In genomic region chr7:923108-924041, GRCh38 we compare ENCODE assay signal across 9 cellular contexts. TPM values are rescaled to one million over a fixed set of nuclear protein-coding genes. Genes with fewer than 3 reads are reported as not detected.
DNase-seq lines count a peak whose midpoint lies in the region; ATAC-seq, FAIRE-seq and TF ChIP-seq lines count a peak whose summit lies in the region.
"Had no signal": no experiment of that assay in that cellular context is flagged by ENCODE, and none has a peak within 500 bp of the region (broad histone marks: within the 10 kb centered on the region; RNA-seq: fewer than 3 reads in every experiment).

No MANE protein-coding gene starts in this region.

- dilution Hi-C loops in keratinocyte (cut with MboI; ENCODE audit: extremely low pct_ligation_motif_present, low sequenced_read_pairs): no loop called here

- no peak for TF ChIP-seq CTCF in keratinocyte (optimal IDR thresholded peaks at IDR 0.05 in 1 of 3, IDR thresholded peaks at IDR 0.05 in 1 of 3, conservative IDR thresholded peaks at IDR 0.05 in 1 of 3; ENCODE audit: extremely low read depth in 1 of 3, insufficient read depth in 2 of 3, low read length in 3 of 3)

- H3K79me2 ChIP-seq in keratinocyte (ENCODE audit: control insufficient read depth, insufficient read depth, low read length): no peaks in the 10 kb centered on the region

- no peaks in the 10 kb centered on the region for H3K9me3 ChIP-seq in SJSA1 (replicated peaks)
- H3K9me3 ChIP-seq in keratinocyte (ENCODE audit: control insufficient read depth, low read depth, low read length): no peaks in the 10 kb centered on the region
- H3K9me3 ChIP-seq: Caco-2 had no signal

- H3K9me1 ChIP-seq in keratinocyte (ENCODE audit: control insufficient read depth, extremely low read depth, insufficient read depth, low read length): no peaks in the 10 kb centered on the region

- H3K27ac ChIP-seq in SJSA1: no peak overlapping the region
- no peak overlapping the region for H3K27ac ChIP-seq in keratinocyte (ENCODE audit: control insufficient read depth, insufficient read depth, low read length)

- H3K27me3 ChIP-seq in SJSA1 (replicated peaks) (no peaks in the 10 kb centered on the region), keratinocyte (ENCODE audit: control insufficient read depth, extremely low read depth, insufficient read depth, low read length) (no peaks in the 10 kb centered on the region)

- peak; percentile 79 for ATAC-seq in GM18909 (IDR thresholded peaks at IDR 0.05; ENCODE audit: poor library complexity, unreplicated experiment)
- peak; percentile 85 for ATAC-seq in HG03135 (IDR thresholded peaks at IDR 0.05; ENCODE audit: unreplicated experiment)

- no peak for FAIRE-seq in keratinocyte (lab: Jason Lieb, UNC)

- DNase-seq in A172 (ENCODE audit: low spot score): peak; percentile 90
- peak; percentile 35 to 59 for DNase-seq in SJSA1 (ENCODE audit: low read depth in 1 of 2, low spot score in 2 of 2)
- DNase-seq in activated naive CD4-positive, alpha-beta T cell treated with Interleukin-2 at 50 U/mL for 16 hours: peak; percentile 94
- DNase-seq in keratinocyte (ENCODE audit: low read depth, low spot score): no peak
- DNase-seq in stimulated activated CD4-positive, alpha-beta T cell treated with anti-CD3 and anti-CD28 coated beads, TNF-alpha, amount 100 ng/mL, for 1 hour (ENCODE audit: low read depth in 3 of 3, low spot score in 1 of 3): peak; percentile 78 to 88 (median 81)
- no peak for DNase-seq in NCI-H187 (lab: John Stamatoyannopoulos, UW)

- H4K20me1 ChIP-seq in keratinocyte (ENCODE audit: control insufficient read depth, extremely low read depth, insufficient read depth, low read length): no peaks in the 10 kb centered on the region

- H2AFZ ChIP-seq in keratinocyte (ENCODE audit: control insufficient read depth, low read length): peak overlapping the region; percentile 37

- H3K4me2 ChIP-seq in keratinocyte (ENCODE audit: control insufficient read depth, extremely low read depth, insufficient read depth, low read depth, low read length): peak overlapping the region; percentile 16

- H3K4me1 ChIP-seq in SJSA1 (replicated peaks) (peaks cover 9% of the 10 kb centered on the region), keratinocyte (ENCODE audit: control insufficient read depth, extremely low read depth, insufficient read depth, low read length) (peaks cover 9% of the 10 kb centered on the region)

- no peak overlapping the region for H3K4me3 ChIP-seq in SJSA1
- H3K4me3 ChIP-seq in keratinocyte (ENCODE audit: control insufficient read depth in 2 of 3, extremely low read depth in 1 of 3, insufficient read depth in 2 of 3, low read depth in 1 of 3, low read length in 3 of 3): no peak overlapping the region

- H3K36me3 ChIP-seq in SJSA1: no peaks in the 10 kb centered on the region
- no peaks in the 10 kb centered on the region for H3K36me3 ChIP-seq in keratinocyte (ENCODE audit: control insufficient read depth in 2 of 2, extremely low read depth in 1 of 2, insufficient read depth in 2 of 2, low read length in 2 of 2)

- H3K9ac ChIP-seq in keratinocyte (ENCODE audit: control insufficient read depth, extremely low read depth, insufficient read depth, low read length): no peak overlapping the region

RNA-seq across cellular contexts. Expression of gene ADAP1, which starts 31.1 kb away (rescaled TPM):
- 33.3 and 46.8 TPM in 2 replicates for total RNA-seq in A172 (2014; rRNA removed; shearing (Covaris generic))
- 3.5 TPM in 1 of 2 replicates, not detected in the other for total RNA-seq in SJSA1 (2014; rRNA removed; shearing (Covaris generic))
- 4.3 to 6.2 TPM (median 5.5 TPM) in 3 replicates for polyA plus RNA-seq in keratinocyte
- 6.9 TPM for polyA plus RNA-seq in keratinocyte (2011; ENCODE audit: low read depth)
- 4.6 and 8.9 TPM in 2 replicates for polyA plus RNA-seq in keratinocyte (2011; cell fraction: cytosol; rRNA removed)
- polyA plus RNA-seq in keratinocyte (2011; cell fraction: nucleus; rRNA removed): 6.3 and 7.8 TPM in 2 replicates
- polyA plus RNA-seq in keratinocyte (2012; ENCODE audit: low replicate concordance): 4.8 and 11.4 TPM in 2 replicates
- polyA minus RNA-seq in keratinocyte: 6.1 to 10.8 TPM (median 6.8 TPM) in 3 replicates
- 9.8 TPM for polyA minus RNA-seq in keratinocyte (2011; cell fraction: cytosol; rRNA and poly(A)+ RNA removed)
- polyA minus RNA-seq in keratinocyte (2011; cell fraction: nucleus; rRNA and poly(A)+ RNA removed): 3.2 and 5.8 TPM in 2 replicates

RNA-seq across cellular contexts. Expression of gene GET4, which starts 47.0 kb away (rescaled TPM):
- 55.3 and 56.3 TPM in 2 replicates for total RNA-seq in A172 (2014; rRNA removed; shearing (Covaris generic))
- 35.4 and 36.1 TPM in 2 replicates for total RNA-seq in SJSA1 (2014; rRNA removed; shearing (Covaris generic))
- polyA plus RNA-seq in keratinocyte: 21.1 to 32.0 TPM (median 22.9 TPM) in 3 replicates
- 40.4 TPM for polyA plus RNA-seq in keratinocyte (2011; ENCODE audit: low read depth)
- polyA plus RNA-seq in keratinocyte (2011; cell fraction: cytosol; rRNA removed): 14.0 and 26.1 TPM in 2 replicates
- 50.3 and 70.5 TPM in 2 replicates for polyA plus RNA-seq in keratinocyte (2011; cell fraction: nucleus; rRNA removed)
- 26.7 and 47.3 TPM in 2 replicates for polyA plus RNA-seq in keratinocyte (2012; ENCODE audit: low replicate concordance)
- 9.3 to 11.1 TPM (median 10.1 TPM) in 3 replicates for polyA minus RNA-seq in keratinocyte
- 33.4 TPM for polyA minus RNA-seq in keratinocyte (2011; cell fraction: cytosol; rRNA and poly(A)+ RNA removed)
- polyA minus RNA-seq in keratinocyte (2011; cell fraction: nucleus; rRNA and poly(A)+ RNA removed): 10.4 and 14.1 TPM in 2 replicates

RNA-seq across cellular contexts. Expression of gene COX19, which starts 52.0 kb away (rescaled TPM):
- total RNA-seq in A172 (2014; rRNA removed; shearing (Covaris generic)): 5.2 and 8.8 TPM in 2 replicates
- total RNA-seq in SJSA1 (2014; rRNA removed; shearing (Covaris generic)): 8.4 and 9.6 TPM in 2 replicates
- 4.7 to 6.3 TPM (median 6.2 TPM) in 3 replicates for polyA plus RNA-seq in keratinocyte
- 4.8 TPM for polyA plus RNA-seq in keratinocyte (2011; ENCODE audit: low read depth)
- polyA plus RNA-seq in keratinocyte (2011; cell fraction: cytosol; rRNA removed): 3.5 TPM in 2 replicates
- polyA plus RNA-seq in keratinocyte (2011; cell fraction: nucleus; rRNA removed): 11.7 and 13.8 TPM in 2 replicates
- polyA plus RNA-seq in keratinocyte (2012; ENCODE audit: low replicate concordance): 5.4 and 6.2 TPM in 2 replicates
- 4.0 to 5.1 TPM (median 4.3 TPM) in 3 replicates for polyA minus RNA-seq in keratinocyte
- 0.58 TPM for polyA minus RNA-seq in keratinocyte (2011; cell fraction: cytosol; rRNA and poly(A)+ RNA removed)
- polyA minus RNA-seq in keratinocyte (2011; cell fraction: nucleus; rRNA and poly(A)+ RNA removed): 3.2 and 5.5 TPM in 2 replicates

RNA-seq across cellular contexts. Expression of gene CYP2W1, which starts 59.6 kb away (rescaled TPM):
- total RNA-seq in A172 (2014; rRNA removed; shearing (Covaris generic)): not detected in 2 replicates
- total RNA-seq in SJSA1 (2014; rRNA removed; shearing (Covaris generic)): not detected in 2 replicates
- polyA plus RNA-seq in keratinocyte: 0.05 to 0.58 TPM (median 0.09 TPM) in 3 replicates
- not detected for polyA plus RNA-seq in keratinocyte (2011; ENCODE audit: low read depth)
- polyA plus RNA-seq in keratinocyte (2011; cell fraction: cytosol; rRNA removed): 0.10 TPM in 1 of 2 replicates, not detected in the other
- 0.17 and 0.18 TPM in 2 replicates for polyA plus RNA-seq in keratinocyte (2011; cell fraction: nucleus; rRNA removed)
- polyA plus RNA-seq in keratinocyte (2012; ENCODE audit: low replicate concordance): 0.41 TPM in 1 of 2 replicates, not detected in the other
- 0.20 TPM in 1 of 3 replicates, not detected in the others for polyA minus RNA-seq in keratinocyte
- not detected for polyA minus RNA-seq in keratinocyte (2011; cell fraction: cytosol; rRNA and poly(A)+ RNA removed)
- 0.31 TPM in 1 of 2 replicates, not detected in the other for polyA minus RNA-seq in keratinocyte (2011; cell fraction: nucleus; rRNA and poly(A)+ RNA removed)

Comparison
In these comparisons a context has a peak if more than half of its experiments do, and no peak if none do; other contexts are left out.
1. DNase-seq: peak in A172 (single experiment), SJSA1 (2 of 2), activated naive CD4-positive, alpha-beta T cell treated with Interleukin-2 at 50 U/mL for 16 hours (single experiment) and stimulated activated CD4-positive, alpha-beta T cell treated with anti-CD3 and anti-CD28 coated beads, TNF-alpha, amount 100 ng/mL, for 1 hour (3 of 3); none in keratinocyte (single experiment) and NCI-H187 (0 of 2).